In the genomic region with DNA sequence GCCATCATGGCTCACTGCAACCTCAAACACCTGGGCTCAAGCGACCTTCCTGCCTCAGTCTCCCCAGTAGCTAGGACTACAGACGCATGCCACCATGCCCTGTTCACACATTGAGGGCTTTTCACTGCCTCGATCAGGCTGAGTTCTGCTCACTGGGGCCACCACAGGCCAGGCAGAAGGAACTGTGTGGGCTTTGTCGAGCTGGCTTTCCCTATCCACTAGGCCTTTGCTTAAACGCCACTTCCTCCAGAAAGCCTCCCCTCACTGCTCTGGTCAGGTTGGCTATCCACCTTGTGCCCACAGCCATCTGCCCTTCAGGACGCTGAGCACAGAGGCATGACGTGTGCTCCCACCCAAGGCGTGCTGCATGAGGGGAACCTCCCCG, we compare ENCODE assay signal across 13 cellular contexts. TPM values are rescaled to one million over a fixed set of nuclear protein-coding genes. Genes with fewer than 3 reads are reported as not detected.
DNase-seq lines count a peak whose midpoint lies in the region; ATAC-seq, FAIRE-seq and TF ChIP-seq lines count a peak whose summit lies in the region.
"Had no signal": no experiment of that assay in that cellular context is flagged by ENCODE, and none has a peak within 500 bp of the region (broad histone marks: within the 10 kb centered on the region; RNA-seq: fewer than 3 reads in every experiment).

No MANE protein-coding gene starts in this region.

- no peaks in the 10 kb centered on the region for H3K9me3 ChIP-seq in liver (ENCODE audit: control insufficient read depth in 4 of 4, low read length in 3 of 4)
- H3K9me3 ChIP-seq in HepG2 (ENCODE audit: low read length): no peaks in the 10 kb centered on the region

- peaks cover 0 to 29% (median 2%) of the 10 kb centered on the region in 3 donors for H3K36me3 Mint-ChIP-seq in naive thymus-derived CD8-positive, alpha-beta T cell

- H3K27me3 ChIP-seq in liver (ENCODE audit: control insufficient read depth in 4 of 4, insufficient read depth in 4 of 4, low read length in 3 of 4) (no peaks in the 10 kb centered on the region), HepG2 (ENCODE audit: control insufficient read depth in 1 of 2, insufficient read depth in 2 of 2, low read length in 2 of 2) (no peaks in the 10 kb centered on the region), brain microvascular endothelial cell (replicated peaks) (no peaks in the 10 kb centered on the region)

- H3K4me3 ChIP-seq in liver (ENCODE audit: low read depth in 1 of 3, low read length in 3 of 3) (no peak overlapping the region), HepG2 (replicated peaks in 1 of 3; ENCODE audit: insufficient read depth in 1 of 3, low read depth in 2 of 3, low read length in 3 of 3) (no peak overlapping the region), brain microvascular endothelial cell (ENCODE audit: low read depth, low read length) (no peak overlapping the region)

- peaks cover 3% of the 10 kb centered on the region for H3K79me2 ChIP-seq in HepG2 (ENCODE audit: insufficient read depth, low read length)

- 75% methylated on average over 9 of the region's 9 CpGs for WGBS in liver
- 88% methylated on average over 9 of the region's 9 CpGs for WGBS in HepG2 (ENCODE audit: low lambda C conversion rate)

- peak overlapping the region in 7 of 10 donors; percentile 22 to 95 (median 85) for H3K27ac Mint-ChIP-seq in naive thymus-derived CD8-positive, alpha-beta T cell

- H3K4me1 ChIP-seq in liver (ENCODE audit: control insufficient read depth in 4 of 4, insufficient read depth in 4 of 4, low read length in 3 of 4): peaks cover 7 to 55% (median 42%) of the 10 kb centered on the region in 4 donors
- H3K4me1 ChIP-seq in HepG2 (ENCODE audit: insufficient read depth, low read length): peaks cover 38% of the 10 kb centered on the region

- H3K4me3 Mint-ChIP-seq in naive thymus-derived CD8-positive, alpha-beta T cell: peak overlapping the region in 4 of 10 donors; percentile 22 to 86 (median 44)

- TF ChIP-seq RAD21 in liver (IDR thresholded peaks at IDR 0.05) (no peak), HepG2 (CRISPR knock-in tag; IDR thresholded peaks at IDR 0.05) (no peak)

- DNase-seq in HepG2 (ENCODE audit: low spot score) (no peak), brain microvascular endothelial cell (no peak), NCI-H1105 (lab: John Stamatoyannopoulos, UW) (no peak), GM13977 (ENCODE audit: low spot score) (no peak)
- no peak for DNase-seq in naive thymus-derived CD8-positive, alpha-beta T cell
- no peak for DNase-seq in stimulated activated CD8-positive, alpha-beta memory T cell treated with anti-CD3 and anti-CD28 coated beads, Interleukin-4, amount 100 ng/mL, for 48 hours

- peaks cover 0 to 1% (median 0%) of the 10 kb centered on the region in 5 donors for H3K27me3 Mint-ChIP-seq in naive thymus-derived CD8-positive, alpha-beta T cell
- H3K27me3 Mint-ChIP-seq: activated naive CD8-positive, alpha-beta T cell treated with anti-CD3 and anti-CD28 coated beads, Interleukin-2, amount 50 U/mL, for 24 hours; naive B cell had no signal

- H3K27ac ChIP-seq in liver (ENCODE audit: low read depth in 1 of 2, low read length in 2 of 2): peak overlapping the region; percentile 54 to 58
- H3K27ac ChIP-seq in HepG2 (ENCODE audit: extremely low read length, insufficient read depth, low read length): no peak overlapping the region
- peak overlapping the region; percentile 7 for H3K27ac ChIP-seq in brain microvascular endothelial cell

- ATAC-seq in HepG2 (no peak), HG03565 (IDR thresholded peaks at IDR 0.05; ENCODE audit: unreplicated experiment) (no peak)
- no peak for ATAC-seq in naive thymus-derived CD8-positive, alpha-beta T cell

- peaks cover 29 to 74% (median 61%) of the 10 kb centered on the region in 4 donors for H3K4me1 Mint-ChIP-seq in naive thymus-derived CD8-positive, alpha-beta T cell

- H3K9me3 Mint-ChIP-seq in naive thymus-derived CD8-positive, alpha-beta T cell: no peaks in the 10 kb centered on the region
- H3K9me3 Mint-ChIP-seq: activated naive CD8-positive, alpha-beta T cell treated with anti-CD3 and anti-CD28 coated beads, Interleukin-2, amount 50 U/mL, for 24 hours; naive B cell had no signal

- no peak overlapping the region for H3K4me2 ChIP-seq in HepG2 (ENCODE audit: low read depth, low read length)

- TF ChIP-seq POLR2A in HepG2 (IDR thresholded peaks at IDR 0.05; ENCODE audit: insufficient read depth in 1 of 2, low read depth in 2 of 2, low read length in 2 of 2): no peak

- peaks cover 0 to 9% (median 3%) of the 10 kb centered on the region in 4 donors for H3K36me3 ChIP-seq in liver (ENCODE audit: control insufficient read depth in 4 of 4, insufficient read depth in 3 of 4, low read depth in 1 of 4, low read length in 3 of 4)
- H3K36me3 ChIP-seq in HepG2 (replicated peaks in 1 of 2; ENCODE audit: control insufficient read depth in 1 of 2, insufficient read depth in 2 of 2, low read length in 2 of 2): peaks cover 5 to 16% of the 10 kb centered on the region in 2 experiments; a peak in 4 of 5 replicates
- H3K36me3 ChIP-seq in brain microvascular endothelial cell (replicated peaks): peaks cover 16% of the 10 kb centered on the region

- CTCF ChIA-PET in HepG2 (lab: Yijun Ruan, JAX; ENCODE audit: low intra/inter-chr PET ratio, low total read pairs): interaction anchor here (1.0 to 3.0 kb wide), 4 partner anchors 66 to 92 kb away, joined by 3 to 48 read pairs (median 4); no protein-coding TSS in a partner anchor

- H4K20me1 ChIP-seq in HepG2 (ENCODE audit: insufficient read depth, low read length): 0 out of 2 replicates have a peak, but pooled peaks cover 3% of the 10 kb centered on the region

- in situ Hi-C loops in HepG2 (cut with HindIII; ENCODE audit: extremely low pct_ligation_motif_present, low pct_unique_long_range_greater_than_20kb): loop anchor here (5.0 kb wide), 1 partner anchor 66 kb away; no protein-coding TSS in a partner anchor
- in situ Hi-C loops in brain microvascular endothelial cell (cut with HindIII; ENCODE audit: low pct_ligation_motif_present, low sequenced_read_pairs): no loop called here
- in situ Hi-C loops in GM13977 (cut with MboI; ENCODE audit: low pct_unique_long_range_greater_than_20kb, low sequenced_read_pairs, unreplicated experiment): loop anchor here (5.0 kb wide), 1 partner anchor 71 kb away; no protein-coding TSS in a partner anchor

- no peak overlapping the region for H2AFZ ChIP-seq in HepG2 (ENCODE audit: low read length)

- intact Hi-C loops in HepG2 (cut with micrococcal nuclease; ENCODE audit: unreplicated experiment): loop anchor here (1.0 to 10.0 kb wide), 2 partner anchors 69 to 169 kb away; no protein-coding TSS in a partner anchor

- POLR2A ChIA-PET in HepG2 (lab: Yijun Ruan, JAX): interaction anchor here (1.3 kb wide), 1 partner anchor 61 kb away, joined by 5 read pairs; no protein-coding TSS in a partner anchor
- POLR2A ChIA-PET in naive thymus-derived CD8-positive, alpha-beta T cell (lab: Charles Lee): interaction anchor here (0.6 to 3.5 kb wide), 9 partner anchors 17 to 407 kb away, joined by 3 to 29 read pairs (median 5); a partner anchor contains a TSS

- BruUV-seq in HepG2 (replicated peaks; lab: Mats Ljungman, UMichigan): no TSS peak

- H3K9ac ChIP-seq in liver (ENCODE audit: low read depth in 1 of 2, low read length in 2 of 2): peak overlapping the region; percentile 3 to 17
- H3K9ac ChIP-seq in HepG2 (ENCODE audit: insufficient read depth, low read depth, low read length): no peak overlapping the region

- no peak for TF ChIP-seq CTCF in liver (IDR thresholded peaks at IDR 0.05; ENCODE audit: low read depth, low read length, missing input control)
- no peak for TF ChIP-seq CTCF in HepG2 (CRISPR knock-in tag; IDR thresholded peaks at IDR 0.05)
- no peak for TF ChIP-seq CTCF in brain microvascular endothelial cell (IDR thresholded peaks at IDR 0.05; ENCODE audit: low read depth, low read length, missing control alignments)
- TF ChIP-seq CTCF in GM13977 (IDR thresholded peaks at IDR 0.05; ENCODE audit: extremely low read depth, insufficient read depth, missing control alignments): no peak

- no peak for FAIRE-seq in HepG2 (lab: Jason Lieb, UNC)
- FAIRE-seq: D721Med, RCC 7860 had no signal

- no peak for TF ChIP-seq EP300 in HepG2 (IDR thresholded peaks at IDR 0.05; ENCODE audit: low read depth in 2 of 2, low read length in 2 of 2)
- TF ChIP-seq EP300 in HepG2 (CRISPR knock-in tag; IDR thresholded peaks at IDR 0.05; ENCODE audit: borderline replicate concordance): no peak

RNA-seq across cellular contexts. Expression of a gene that starts 45.2 kb away (rescaled TPM):
- total RNA-seq in liver: 10 to 100 TPM; 10.6 to 19.5 TPM
- polyA plus RNA-seq in liver: 10 to 100 TPM; 10.6 to 11.4 TPM
- 4.4 and 5.3 TPM in 2 replicates for total RNA-seq in HepG2 (2016; rRNA removed; fragmentation: Illumina TruSeq; extraction: Trizol)
- total RNA-seq in HepG2 (2016; cell fraction: cytosol; rRNA removed; fragmentation: Illumina TruSeq; extraction: Trizol; ENCODE audit: low read depth): 23.5 and 32.3 TPM in 2 replicates
- 4.0 and 6.0 TPM in 2 replicates for total RNA-seq in HepG2 (2016; cell fraction: insoluble cytoplasmic fraction; rRNA removed; fragmentation: Illumina TruSeq; extraction: Trizol)
- total RNA-seq in HepG2 (2016; cell fraction: membrane; rRNA removed; fragmentation: Illumina TruSeq; extraction: Trizol): 9.3 and 10.6 TPM in 2 replicates
- 7.4 and 8.4 TPM in 2 replicates for total RNA-seq in HepG2 (2016; cell fraction: nucleus; rRNA removed; fragmentation: Illumina TruSeq; extraction: Trizol)
- polyA plus RNA-seq in HepG2 (2011; rRNA removed): 6.3 and 6.7 TPM in 2 replicates
- polyA plus RNA-seq in HepG2 (2011; cell fraction: cytosol; rRNA removed): 2.2 and 2.4 TPM in 2 replicates
- polyA plus RNA-seq in HepG2 (2011; cell fraction: nucleus; rRNA removed): 25.4 and 79.6 TPM in 2 replicates
- 10.8 and 14.9 TPM in 2 replicates for polyA plus RNA-seq in HepG2 (2012)
- polyA plus RNA-seq in HepG2 (2016; cell fraction: cytosol; fragmentation: Illumina TruSeq; extraction: Trizol; ENCODE audit: low read depth): 8.7 and 8.8 TPM in 2 replicates
- polyA plus RNA-seq in HepG2 (2016; cell fraction: insoluble cytoplasmic fraction; fragmentation: Illumina TruSeq; extraction: Trizol; ENCODE audit: low read depth): 6.2 and 10.8 TPM in 2 replicates
- polyA plus RNA-seq in HepG2 (2016; cell fraction: membrane; fragmentation: Illumina TruSeq; extraction: Trizol; ENCODE audit: low read depth): 12.2 and 13.1 TPM in 2 replicates
- 23.5 and 26.5 TPM in 2 replicates for polyA plus RNA-seq in HepG2 (2016; cell fraction: nucleus; fragmentation: Illumina TruSeq; extraction: Trizol; ENCODE audit: insufficient read depth, low read depth)
- polyA minus RNA-seq in HepG2 (2011; rRNA and poly(A)+ RNA removed; ENCODE audit: low replicate concordance): 10.1 and 18.6 TPM in 2 replicates
- polyA minus RNA-seq in HepG2 (2011; cell fraction: cytosol; rRNA and poly(A)+ RNA removed): 6.0 and 7.2 TPM in 2 replicates
- polyA minus RNA-seq in HepG2 (2011; cell fraction: nucleus; rRNA and poly(A)+ RNA removed): 12.4 and 12.6 TPM in 2 replicates
- total RNA-seq in naive thymus-derived CD8-positive, alpha-beta T cell: 100 to 1,000 TPM; 162 to 165 TPM
- 10 to 100 TPM; 17.3 to 43.3 (median 20.0) TPM for polyA plus RNA-seq in naive thymus-derived CD8-positive, alpha-beta T cell

RNA-seq across cellular contexts. Expression of a gene that starts 50.3 kb away (rescaled TPM):
- total RNA-seq in liver: not detected
- not detected for polyA plus RNA-seq in liver
- not detected in 2 replicates for total RNA-seq in HepG2 (2016; rRNA removed; fragmentation: Illumina TruSeq; extraction: Trizol)
- total RNA-seq in HepG2 (2016; cell fraction: cytosol; rRNA removed; fragmentation: Illumina TruSeq; extraction: Trizol; ENCODE audit: low read depth): not detected in 2 replicates
- total RNA-seq in HepG2 (2016; cell fraction: insoluble cytoplasmic fraction; rRNA removed; fragmentation: Illumina TruSeq; extraction: Trizol): not detected in 2 replicates
- total RNA-seq in HepG2 (2016; cell fraction: membrane; rRNA removed; fragmentation: Illumina TruSeq; extraction: Trizol): not detected in 2 replicates
- not detected in 2 replicates for total RNA-seq in HepG2 (2016; cell fraction: nucleus; rRNA removed; fragmentation: Illumina TruSeq; extraction: Trizol)
- polyA plus RNA-seq in HepG2 (2011; rRNA removed): not detected in 2 replicates
- not detected in 2 replicates for polyA plus RNA-seq in HepG2 (2011; cell fraction: cytosol; rRNA removed)
- not detected in 2 replicates for polyA plus RNA-seq in HepG2 (2011; cell fraction: nucleus; rRNA removed)
- not detected in 2 replicates for polyA plus RNA-seq in HepG2 (2012)
- polyA plus RNA-seq in HepG2 (2016; cell fraction: cytosol; fragmentation: Illumina TruSeq; extraction: Trizol; ENCODE audit: low read depth): not detected in 2 replicates
- not detected in 2 replicates for polyA plus RNA-seq in HepG2 (2016; cell fraction: insoluble cytoplasmic fraction; fragmentation: Illumina TruSeq; extraction: Trizol; ENCODE audit: low read depth)
- not detected in 2 replicates for polyA plus RNA-seq in HepG2 (2016; cell fraction: membrane; fragmentation: Illumina TruSeq; extraction: Trizol; ENCODE audit: low read depth)
- polyA plus RNA-seq in HepG2 (2016; cell fraction: nucleus; fragmentation: Illumina TruSeq; extraction: Trizol; ENCODE audit: insufficient read depth, low read depth): not detected in 2 replicates
- polyA minus RNA-seq in HepG2 (2011; rRNA and poly(A)+ RNA removed; ENCODE audit: low replicate concordance): not detected in 2 replicates
- polyA minus RNA-seq in HepG2 (2011; cell fraction: cytosol; rRNA and poly(A)+ RNA removed): not detected in 2 replicates
- polyA minus RNA-seq in HepG2 (2011; cell fraction: nucleus; rRNA and poly(A)+ RNA removed): not detected in 2 replicates
- not detected for total RNA-seq in naive thymus-derived CD8-positive, alpha-beta T cell
- not detected for polyA plus RNA-seq in naive thymus-derived CD8-positive, alpha-beta T cell
- polyA plus RNA-seq: AG04450 had no signal

RNA-seq across cellular contexts. Expression of a gene that starts 59.2 kb away (rescaled TPM):
- under 1 TPM in 1 of 2 donors, not detected in 1; 0.67 TPM for total RNA-seq in liver
- polyA plus RNA-seq in liver: under 1 TPM; 0.03 to 0.13 TPM
- not detected in 2 replicates for total RNA-seq in HepG2 (2016; rRNA removed; fragmentation: Illumina TruSeq; extraction: Trizol)
- total RNA-seq in HepG2 (2016; cell fraction: cytosol; rRNA removed; fragmentation: Illumina TruSeq; extraction: Trizol; ENCODE audit: low read depth): not detected in 2 replicates
- total RNA-seq in HepG2 (2016; cell fraction: insoluble cytoplasmic fraction; rRNA removed; fragmentation: Illumina TruSeq; extraction: Trizol): not detected in 2 replicates
- total RNA-seq in HepG2 (2016; cell fraction: membrane; rRNA removed; fragmentation: Illumina TruSeq; extraction: Trizol): not detected in 2 replicates
- not detected in 2 replicates for total RNA-seq in HepG2 (2016; cell fraction: nucleus; rRNA removed; fragmentation: Illumina TruSeq; extraction: Trizol)
- polyA plus RNA-seq in HepG2 (2011; rRNA removed): not detected in 2 replicates
- polyA plus RNA-seq in HepG2 (2011; cell fraction: cytosol; rRNA removed): not detected in 2 replicates
- polyA plus RNA-seq in HepG2 (2011; cell fraction: nucleus; rRNA removed): not detected in 2 replicates
- not detected in 2 replicates for polyA plus RNA-seq in HepG2 (2012)
- not detected in 2 replicates for polyA plus RNA-seq in HepG2 (2016; cell fraction: cytosol; fragmentation: Illumina TruSeq; extraction: Trizol; ENCODE audit: low read depth)
- polyA plus RNA-seq in HepG2 (2016; cell fraction: insoluble cytoplasmic fraction; fragmentation: Illumina TruSeq; extraction: Trizol; ENCODE audit: low read depth): not detected in 2 replicates
- not detected in 2 replicates for polyA plus RNA-seq in HepG2 (2016; cell fraction: membrane; fragmentation: Illumina TruSeq; extraction: Trizol; ENCODE audit: low read depth)
- 0.68 TPM in 1 of 2 replicates, not detected in the other for polyA plus RNA-seq in HepG2 (2016; cell fraction: nucleus; fragmentation: Illumina TruSeq; extraction: Trizol; ENCODE audit: insufficient read depth, low read depth)
- polyA minus RNA-seq in HepG2 (2011; rRNA and poly(A)+ RNA removed; ENCODE audit: low replicate concordance): not detected in 2 replicates
- polyA minus RNA-seq in HepG2 (2011; cell fraction: cytosol; rRNA and poly(A)+ RNA removed): not detected in 2 replicates
- polyA minus RNA-seq in HepG2 (2011; cell fraction: nucleus; rRNA and poly(A)+ RNA removed): not detected in 2 replicates
- total RNA-seq in naive thymus-derived CD8-positive, alpha-beta T cell: under 1 TPM in 1 of 2 experiments, not detected in 1; 0.29 TPM
- not detected for polyA plus RNA-seq in naive thymus-derived CD8-positive, alpha-beta T cell

Comparison
In these comparisons a context has a peak if more than half of its experiments do, and no peak if none do; other contexts are left out.
1. RNA of a gene that starts 45.2 kb away (total RNA-seq): 162 to 165 TPM in naive thymus-derived CD8-positive, alpha-beta T cell; 10.6 to 19.5 TPM in liver and 4.0 to 32.3 TPM in HepG2; every median in the first group is over 4 times any median in the second.